19 cellular contexts compared by ENCODE assay signal in genomic region chr2:157933549-157933948, GRCh38. TPM values are rescaled to one million over a fixed set of nuclear protein-coding genes. Genes with fewer than 3 reads are reported as not detected.
DNase-seq lines count a peak whose midpoint lies in the region; ATAC-seq and TF ChIP-seq lines count a peak whose summit lies in the region.
"Had no signal": no experiment of that assay in that cellular context is flagged by ENCODE, and none has a peak within 500 bp of the region (broad histone marks: within the 10 kb centered on the region; RNA-seq: fewer than 3 reads in every experiment).

No MANE protein-coding gene starts in this region.

- peaks cover 0 to 7% of the 10 kb centered on the region in 2 experiments; a peak in 2 of 5 replicates for H3K9me3 Mint-ChIP-seq in H9
- no peaks in the 10 kb centered on the region for H3K9me3 Mint-ChIP-seq in activated T-helper 1 cell treated with anti-CD3 and anti-CD28 coated beads, Interleukin-12 subunit alpha, Interleukin-12 subunit beta, Interleukin-2, Interleukin-4 antibody, amounts not matched to agents 30 ng/mL and 10 ng/mL and 1 ng/mL, durations not matched to agents 14 hours and 24 hours and 36 hours
- H3K9me3 Mint-ChIP-seq: CD14-positive monocyte had no signal

- H3K4me1 ChIP-seq in H9 (ENCODE audit: insufficient read depth, low read length): peaks cover 11% of the 10 kb centered on the region
- H3K4me1 ChIP-seq in iPS-15b (ENCODE audit: control insufficient read depth, insufficient read depth, low read length): peaks cover 30% of the 10 kb centered on the region
- peaks cover 11 to 12% of the 10 kb centered on the region in 2 donors for H3K4me1 ChIP-seq in neuronal stem cell (ENCODE audit: control insufficient read depth in 2 of 2, insufficient read depth in 1 of 2, low read depth in 1 of 2, low read length in 2 of 2)
- H3K4me1 ChIP-seq: SJCRH30 had no signal

- no peaks in the 10 kb centered on the region for H3K36me3 Mint-ChIP-seq in H9 (ENCODE audit: insufficient read depth in 1 of 3, low read depth in 3 of 3)
- H3K36me3 Mint-ChIP-seq in activated T-helper 1 cell treated with anti-CD3 and anti-CD28 coated beads, Interleukin-12 subunit alpha, Interleukin-12 subunit beta, Interleukin-2, Interleukin-4 antibody, amounts not matched to agents 30 ng/mL and 10 ng/mL and 1 ng/mL, durations not matched to agents 14 hours and 24 hours and 36 hours (ENCODE audit: low read depth): no peaks in the 10 kb centered on the region
- H3K36me3 Mint-ChIP-seq: CD14-positive monocyte had no signal

- WGBS in H9 (ENCODE audit: extremely low coverage, insufficient read length, low lambda C conversion rate): no CpG with 5 or more reads among the region's 5 CpGs
- WGBS in neuronal stem cell (ENCODE audit: extremely low coverage in 2 of 2, insufficient read length in 2 of 2, insufficient replicate concordance in 1 of 2), 2 donors: no CpG with 5 or more reads among the region's 5 CpGs

- H2AK5ac ChIP-seq in H9 (ENCODE audit: insufficient read length, low read length) (peak overlapping the region; percentile 67), neuronal stem cell (ENCODE audit: low read depth, low read length) (no peak overlapping the region)

- H3K79me1 ChIP-seq in H9 (ENCODE audit: insufficient read depth, low read depth, low read length, poor library complexity, severe bottlenecking) (no peaks in the 10 kb centered on the region), neuronal stem cell (ENCODE audit: low read depth, low read length) (no peaks in the 10 kb centered on the region)

- H4K91ac ChIP-seq in H9 (ENCODE audit: insufficient read length, low read depth, low read length): no peak overlapping the region
- no peak overlapping the region for H4K91ac ChIP-seq in neuronal stem cell (ENCODE audit: low read depth, low read length, poor library complexity)

- no peak overlapping the region for H3K56ac ChIP-seq in H9 (ENCODE audit: insufficient read length, low read depth, low read length)

- peaks cover 85% of the 10 kb centered on the region for H3K27me3 Mint-ChIP-seq in H9 (ENCODE audit: low read depth)
- H3K27me3 Mint-ChIP-seq in activated T-helper 1 cell treated with anti-CD3 and anti-CD28 coated beads, Interleukin-12 subunit alpha, Interleukin-12 subunit beta, Interleukin-2, Interleukin-4 antibody, amounts not matched to agents 30 ng/mL and 10 ng/mL and 1 ng/mL, durations not matched to agents 14 hours and 24 hours and 36 hours (ENCODE audit: insufficient read depth): no peaks in the 10 kb centered on the region

- H3K14ac ChIP-seq in H9 (ENCODE audit: insufficient read depth, low read length) (no peak overlapping the region), neuronal stem cell (ENCODE audit: low read length) (no peak overlapping the region)

- no peak overlapping the region for H3K27ac ChIP-seq in H9 (ENCODE audit: insufficient read length, low read depth, low read length)
- H3K27ac ChIP-seq in neuronal stem cell (replicated peaks; ENCODE audit: low read length): no peak overlapping the region
- H3K27ac ChIP-seq: KMS-11, SJCRH30 had no signal

- no peak overlapping the region for H3K23ac ChIP-seq in H9 (ENCODE audit: insufficient read length, low read depth, low read length)
- no peak overlapping the region for H3K23ac ChIP-seq in neuronal stem cell (ENCODE audit: low read depth, low read length, poor library complexity)

- H3K4me2 ChIP-seq in H9 (ENCODE audit: insufficient read depth, insufficient read length, low read length) (peak overlapping the region; percentile 59), neuronal stem cell (ENCODE audit: insufficient read depth, low read length, poor library complexity, severe bottlenecking) (no peak overlapping the region)
- H3K4me2 ChIP-seq: KMS-11 had no signal

- H2BK5ac ChIP-seq in H9 (ENCODE audit: insufficient read length, low read length) (no peak overlapping the region), neuronal stem cell (ENCODE audit: low read length) (no peak overlapping the region)

- no peak overlapping the region for H2AFZ ChIP-seq in H9 (ENCODE audit: low read length)
- no peak overlapping the region for H2AFZ ChIP-seq in neuronal stem cell (ENCODE audit: low read length)

- peak overlapping the region; percentile 43 to 80 (median 71); a peak in 4 of 7 replicates for H3K27ac Mint-ChIP-seq in H9
- no peak overlapping the region for H3K27ac Mint-ChIP-seq in activated T-helper 1 cell treated with anti-CD3 and anti-CD28 coated beads, Interleukin-12 subunit alpha, Interleukin-12 subunit beta, Interleukin-2, Interleukin-4 antibody, amounts not matched to agents 30 ng/mL and 10 ng/mL and 1 ng/mL, durations not matched to agents 14 hours and 24 hours and 36 hours
- H3K27ac Mint-ChIP-seq: CD14-positive monocyte had no signal

- no peaks in the 10 kb centered on the region for H3K36me3 ChIP-seq in iPS-15b (ENCODE audit: control insufficient read depth, insufficient read depth, low read length)
- no peaks in the 10 kb centered on the region for H3K36me3 ChIP-seq in neuronal stem cell (replicated peaks in 1 of 2; ENCODE audit: control insufficient read depth in 2 of 2, insufficient read depth in 2 of 2, low read length in 2 of 2)
- H3K36me3 ChIP-seq: HAP-1, SJCRH30 had no signal

- H3K4me3 ChIP-seq in iPS-15b (ENCODE audit: low read depth, low read length) (peak overlapping the region; percentile 14), neuronal stem cell (ENCODE audit: low read length in 2 of 2) (no peak overlapping the region)
- H3K4me3 ChIP-seq: HAP-1, SJCRH30 had no signal

- H3K4me1 Mint-ChIP-seq in H9: peaks cover 32 to 56% of the 10 kb centered on the region in 2 experiments
- H3K4me1 Mint-ChIP-seq in activated T-helper 1 cell treated with anti-CD3 and anti-CD28 coated beads, Interleukin-12 subunit alpha, Interleukin-12 subunit beta, Interleukin-2, Interleukin-4 antibody, amounts not matched to agents 30 ng/mL and 10 ng/mL and 1 ng/mL, durations not matched to agents 14 hours and 24 hours and 36 hours (ENCODE audit: low read depth): no peaks in the 10 kb centered on the region

- peak overlapping the region; percentile 18 to 39 for H3K4me3 Mint-ChIP-seq in H9
- H3K4me3 Mint-ChIP-seq in activated T-helper 1 cell treated with anti-CD3 and anti-CD28 coated beads, Interleukin-12 subunit alpha, Interleukin-12 subunit beta, Interleukin-2, Interleukin-4 antibody, amounts not matched to agents 30 ng/mL and 10 ng/mL and 1 ng/mL, durations not matched to agents 14 hours and 24 hours and 36 hours: no peak overlapping the region
- H3K4me3 Mint-ChIP-seq: CD14-positive monocyte had no signal

- H4K5ac ChIP-seq in H9 (ENCODE audit: insufficient read length, low read depth, low read length): no peak overlapping the region

- H3K27me3 ChIP-seq in H9 (ENCODE audit: insufficient read depth, low read length): peaks cover 26% of the 10 kb centered on the region; the same call in 1 of the 2 replicates
- H3K27me3 ChIP-seq in iPS-15b (ENCODE audit: control insufficient read depth, insufficient read depth, low read length): peaks cover 47% of the 10 kb centered on the region
- peaks cover 0 to 94% (median 20%) of the 10 kb centered on the region in 3 experiments for H3K27me3 ChIP-seq in neuronal stem cell (ENCODE audit: control insufficient read depth in 3 of 3, insufficient read depth in 3 of 3, low read depth in 1 of 3, low read length in 3 of 3)
- H3K27me3 ChIP-seq: SJCRH30 had no signal

- H4K20me1 ChIP-seq in H9 (ENCODE audit: control insufficient read depth, insufficient read depth, insufficient read length): no peaks in the 10 kb centered on the region

- H3K23me2 ChIP-seq in H9 (ENCODE audit: insufficient read length, low read depth, low read length, poor library complexity, severe bottlenecking): no peaks in the 10 kb centered on the region

- H3K9ac ChIP-seq in H9 (ENCODE audit: extremely low read depth, insufficient read length, low read length): no peak overlapping the region
- no peak overlapping the region for H3K9ac ChIP-seq in iPS-15b (ENCODE audit: low read depth, low read length)
- H3K9ac ChIP-seq in neuronal stem cell (ENCODE audit: low read depth, low read length, poor library complexity): no peak overlapping the region
- H3K9ac ChIP-seq: KMS-11 had no signal

- H3K18ac ChIP-seq in H9 (ENCODE audit: insufficient read length, low read depth, low read length) (no peak overlapping the region), neuronal stem cell (ENCODE audit: low read length) (no peak overlapping the region)

- ATAC-seq in GM19324 (IDR thresholded peaks at IDR 0.05; ENCODE audit: low FRiP score, unreplicated experiment): no peak
- ATAC-seq: PC-3 had no signal

- H2BK120ac ChIP-seq in H9 (ENCODE audit: low read depth, low read length, poor library complexity, severe bottlenecking) (no peak overlapping the region), neuronal stem cell (ENCODE audit: low read depth, low read length) (no peak overlapping the region)

- no peak overlapping the region for H3T11ph ChIP-seq in H9 (ENCODE audit: low read length)

- no peaks in the 10 kb centered on the region for H3K79me2 ChIP-seq in H9 (ENCODE audit: insufficient read depth, low read length)

- intact Hi-C loops in activated T-helper 1 cell treated with anti-CD3 and anti-CD28 coated beads, Interleukin-12 subunit alpha, Interleukin-12 subunit beta, Interleukin-2, Interleukin-4 antibody, amounts not matched to agents 30 ng/mL and 10 ng/mL and 1 ng/mL, durations not matched to agents 14 hours and 24 hours and 36 hours (cut with micrococcal nuclease): no loop called here

- H2BK12ac ChIP-seq in H9 (ENCODE audit: insufficient read length, low read depth, low read length): no peak overlapping the region
- H2BK12ac ChIP-seq in neuronal stem cell (ENCODE audit: low read length): no peak overlapping the region

- DNase-seq in H9: peak; percentile 61
- DNase-seq in astrocyte of the hippocampus (ENCODE audit: low read depth, low spot score): peak; percentile 9
- DNase-seq in neuronal stem cell (ENCODE audit: low spot score): peak; percentile 11
- no peak for DNase-seq in HuH-7 (ENCODE audit: low spot score)
- DNase-seq in activated T-helper 1 cell treated with anti-CD3 and anti-CD28 coated beads, Interleukin-12 subunit alpha, Interleukin-12 subunit beta, Interleukin-2, Interleukin-4 antibody, amounts not matched to agents 30 ng/mL and 10 ng/mL and 1 ng/mL, durations not matched to agents 14 hours and 24 hours and 36 hours (ENCODE audit: low spot score): no peak
- DNase-seq: ACHN, AML-193, EL, NCI-H1436, NCI-H2029, NCI-H2171, NCI-H446, PC-3, SJCRH30 had no signal

- no peak overlapping the region for H3K4ac ChIP-seq in H9 (ENCODE audit: low read depth, low read length)
- no peak overlapping the region for H3K4ac ChIP-seq in neuronal stem cell (ENCODE audit: low read length)

- H3K9me3 ChIP-seq in H9 (ENCODE audit: control insufficient read depth, low read depth, low read length) (no peaks in the 10 kb centered on the region), iPS-15b (ENCODE audit: control insufficient read depth, insufficient read depth, low read length) (no peaks in the 10 kb centered on the region), neuronal stem cell (replicated peaks in 1 of 2; ENCODE audit: control insufficient read depth in 2 of 2, insufficient read depth in 1 of 2, low read depth in 1 of 2, low read length in 2 of 2) (peaks cover 0 to 19% of the 10 kb centered on the region in 2 donors)
- H3K9me3 ChIP-seq: SJCRH30 had no signal

- no peak overlapping the region for H2BK15ac ChIP-seq in H9 (ENCODE audit: low read depth, low read length)
- H2BK15ac ChIP-seq in neuronal stem cell (ENCODE audit: low read length): no peak overlapping the region

- TF ChIP-seq CTCF in H9 (conservative IDR thresholded peaks at IDR 0.05): no peak

- no peak overlapping the region for H2BK20ac ChIP-seq in H9 (ENCODE audit: low read depth, low read length, poor library complexity, severe bottlenecking)

- no peak overlapping the region for H4K8ac ChIP-seq in H9 (replicated peaks; ENCODE audit: insufficient read length, low read depth, low read length)
- H4K8ac ChIP-seq in neuronal stem cell (ENCODE audit: low read depth, low read length): no peak overlapping the region

RNA-seq across cellular contexts. Expression of gene ACVR1, which starts 57.4 kb away (rescaled TPM):
- 21.2 and 25.1 TPM in 2 replicates for total RNA-seq in H9 (2021)
- polyA plus RNA-seq in neuronal stem cell (2013, experiment 1 of 2): 8.4 TPM
- polyA plus RNA-seq in neuronal stem cell (2013, experiment 2 of 2): 8.4 TPM
- 44.0 and 46.5 TPM in 2 replicates for total RNA-seq in activated T-helper 1 cell treated with anti-CD3 and anti-CD28 coated beads, Interleukin-12 subunit alpha, Interleukin-12 subunit beta, Interleukin-2, Interleukin-4 antibody, amounts not matched to agents 30 ng/mL and 10 ng/mL and 1 ng/mL, durations not matched to agents 14 hours and 24 hours and 36 hours

Comparison
In these comparisons a context has a peak if more than half of its experiments do, and no peak if none do; other contexts are left out.
1. DNase-seq: peak in H9 (single experiment), astrocyte of the hippocampus (single experiment) and neuronal stem cell (single experiment); none in HuH-7 (single experiment) and activated T-helper 1 cell treated with anti-CD3 and anti-CD28 coated beads, Interleukin-12 subunit alpha, Interleukin-12 subunit beta, Interleukin-2, Interleukin-4 antibody, amounts not matched to agents 30 ng/mL and 10 ng/mL and 1 ng/mL, durations not matched to agents 14 hours and 24 hours and 36 hours (single experiment).